29 cellular contexts compared by ENCODE assay signal in the genomic region with DNA sequence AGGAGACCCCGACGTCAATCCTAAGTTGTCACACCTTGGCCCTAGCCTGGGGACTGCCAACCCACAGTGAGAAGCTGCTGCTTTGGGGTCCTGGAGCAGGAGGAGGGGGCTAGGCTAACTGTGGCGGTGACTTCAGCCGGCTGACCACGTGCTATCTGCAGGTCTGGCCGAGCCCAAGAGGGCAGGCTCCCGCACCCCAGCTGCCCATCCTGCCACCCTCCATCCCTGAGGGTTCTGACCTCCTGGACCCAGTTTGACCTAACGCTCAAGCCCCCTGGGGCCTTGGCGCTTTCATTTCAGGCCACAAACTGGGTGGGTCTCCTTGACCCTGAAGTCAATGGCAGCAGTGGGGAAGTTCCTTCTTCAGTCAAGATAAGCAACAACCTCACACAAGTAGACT. TPM values are rescaled to one million over a fixed set of nuclear protein-coding genes. Genes with fewer than 3 reads are reported as not detected.
DNase-seq lines count a peak whose midpoint lies in the region; ATAC-seq, FAIRE-seq and TF ChIP-seq lines count a peak whose summit lies in the region.
"Had no signal": no experiment of that assay in that cellular context is flagged by ENCODE, and none has a peak within 500 bp of the region (broad histone marks: within the 10 kb centered on the region; RNA-seq: fewer than 3 reads in every experiment).

No MANE protein-coding gene starts in this region.

- TF ChIP-seq EP300 in HepG2 (IDR thresholded peaks at IDR 0.05; ENCODE audit: low read depth in 2 of 2, low read length in 2 of 2) (no peak), HepG2 (CRISPR knock-in tag; IDR thresholded peaks at IDR 0.05; ENCODE audit: borderline replicate concordance) (no peak), neural cell (conservative IDR thresholded peaks at IDR 0.05; ENCODE audit: poor library complexity, severe bottlenecking) (no peak)

- no peak for DNase-seq in HepG2 (ENCODE audit: low spot score)
- DNase-seq in right lobe of liver: no peak
- no peak for DNase-seq in WERI-Rb-1
- DNase-seq in stimulated activated naive CD4-positive, alpha-beta T cell (lab: John Stamatoyannopoulos, UW): no peak
- no peak for DNase-seq in activated gamma-delta T cell (lab: John Stamatoyannopoulos, UW)
- DNase-seq in GF-D8 (lab: John Stamatoyannopoulos, UW): no peak
- DNase-seq: activated CD4-positive, alpha-beta T cell treated with anti-CD3 and anti-CD28 coated beads, Interleukin-2, amount 50 U/mL, for 4 hours; activated CD8-positive, alpha-beta memory T cell treated with anti-CD3 and anti-CD28 coated beads, Interleukin-2, amount 10 ng/mL, durations not matched to agents 7 days and 5 days; activated naive CD4-positive, alpha-beta T cell treated with anti-CD3 and anti-CD28 coated beads for 36 hours; activated T-cell treated with anti-CD3 and anti-CD28 coated beads, Interleukin-2, amount 50 U/mL, for 72 hours; amniotic stem cell; brain microvascular endothelial cell; cerebellar nuclear complex; esophagus squamous epithelium; foreskin keratinocyte; HCEC 1CT; heart left ventricle; kidney; MV-4-11; naive B cell; NCI-H1436 treated with DMSO at 0.1 percent for 48 hours; NCI-H446 treated with DMSO at 0.1 percent for 48 hours; RPMI8226; stimulated activated CD4-positive, alpha-beta T cell treated with anti-CD3 and anti-CD28 coated beads, Interleukin-2, amount 100 ng/mL, for 24 hours; testis; uterus had no signal

- no peak overlapping the region for H3K4me2 ChIP-seq in HepG2 (ENCODE audit: low read depth, low read length)
- no peak overlapping the region for H3K4me2 ChIP-seq in neural cell (ENCODE audit: low read length)

- TF ChIP-seq RAD21 in HepG2 (CRISPR knock-in tag; IDR thresholded peaks at IDR 0.05): no peak
- TF ChIP-seq RAD21 in neural cell (conservative IDR thresholded peaks at IDR 0.05): no peak

- POLR2A ChIA-PET in HepG2 (lab: Yijun Ruan, JAX): interaction anchor here (5.2 kb wide), 1 partner anchor 16 kb away, joined by 20 read pairs; no protein-coding TSS in a partner anchor

- TF ChIP-seq CTCF in HepG2 (CRISPR knock-in tag; IDR thresholded peaks at IDR 0.05): no peak
- TF ChIP-seq CTCF in right lobe of liver (IDR thresholded peaks at IDR 0.05): no peak
- TF ChIP-seq CTCF in WERI-Rb-1 (IDR thresholded peaks at IDR 0.05; ENCODE audit: low read depth, low read length): no peak
- TF ChIP-seq CTCF in neural cell (IDR thresholded peaks at IDR 0.05; ENCODE audit: poor library complexity, severe bottlenecking): no peak

- no peak for FAIRE-seq in HepG2 (lab: Jason Lieb, UNC)
- FAIRE-seq: kidney had no signal

- intact Hi-C loops in HepG2 (cut with micrococcal nuclease; ENCODE audit: unreplicated experiment): no loop called here
- intact Hi-C loops in right lobe of liver (cut with DNase I): no loop called here

- H4K20me1 ChIP-seq in HepG2 (ENCODE audit: insufficient read depth, low read length) (no peaks in the 10 kb centered on the region), neural cell (ENCODE audit: insufficient read depth) (no peaks in the 10 kb centered on the region)

- no peaks in the 10 kb centered on the region for H3K9me2 ChIP-seq in neural cell (ENCODE audit: insufficient read depth, low read length)

- no peaks in the 10 kb centered on the region; a peak in 2 of 5 replicates for H3K27me3 ChIP-seq in HepG2 (ENCODE audit: control insufficient read depth in 1 of 2, insufficient read depth in 2 of 2, low read length in 2 of 2)
- H3K27me3 ChIP-seq in right lobe of liver: no peaks in the 10 kb centered on the region
- no peaks in the 10 kb centered on the region for H3K27me3 ChIP-seq in WERI-Rb-1 (ENCODE audit: insufficient read depth, low read depth, severe bottlenecking)
- H3K27me3 ChIP-seq in neural cell (ENCODE audit: insufficient read depth, low read depth, low read length): no peaks in the 10 kb centered on the region
- H3K27me3 ChIP-seq: testis, uterus had no signal

- BruUV-seq in HepG2 (replicated peaks; lab: Mats Ljungman, UMichigan): no TSS peak

- no peak for ATAC-seq in HepG2
- no peak for ATAC-seq in right lobe of liver
- no peak for ATAC-seq in GM21528 (IDR thresholded peaks at IDR 0.05; ENCODE audit: low FRiP score, unreplicated experiment)
- ATAC-seq: activated CD8-positive, alpha-beta memory T cell treated with anti-CD3 and anti-CD28 coated beads, Interleukin-2, amount 10 ng/mL, durations not matched to agents 7 days and 5 days; activated T-cell treated with anti-CD3 and anti-CD28 coated beads, Interleukin-2, amount 50 U/mL, for 72 hours; foreskin keratinocyte; heart left ventricle had no signal

- H2AFZ ChIP-seq in HepG2 (ENCODE audit: low read length): no peak overlapping the region
- no peak overlapping the region for H2AFZ ChIP-seq in neural cell (ENCODE audit: low read depth, low read length)

- WGBS in HepG2 (ENCODE audit: low lambda C conversion rate): 81% methylated on average over 4 of the region's 9 CpGs
- no CpG with 5 or more reads among the region's 9 CpGs for WGBS in right lobe of liver (ENCODE audit: insufficient coverage, low coverage, low lambda C conversion rate, missing lambda C conversion rate)

- H3K79me2 ChIP-seq in HepG2 (ENCODE audit: insufficient read depth, low read length) (no peaks in the 10 kb centered on the region), neural cell (replicated peaks; ENCODE audit: insufficient read depth, low read length) (peaks cover 7% of the 10 kb centered on the region)

- H3K9ac ChIP-seq in HepG2 (ENCODE audit: insufficient read depth, low read depth, low read length) (no peak overlapping the region), neural cell (ENCODE audit: low read length) (no peak overlapping the region)

- H3K36me3 ChIP-seq in HepG2 (replicated peaks in 1 of 2; ENCODE audit: control insufficient read depth in 1 of 2, insufficient read depth in 2 of 2, low read length in 2 of 2): no peaks in the 10 kb centered on the region
- H3K36me3 ChIP-seq in right lobe of liver: no peaks in the 10 kb centered on the region
- peaks cover 20% of the 10 kb centered on the region for H3K36me3 ChIP-seq in WERI-Rb-1
- H3K36me3 ChIP-seq in neural cell (ENCODE audit: insufficient read depth, low read length): no peaks in the 10 kb centered on the region
- H3K36me3 ChIP-seq: brain microvascular endothelial cell, esophagus squamous epithelium, heart left ventricle, SJSA1, uterus had no signal

- H3K4me1 ChIP-seq in HepG2 (ENCODE audit: insufficient read depth, low read length) (peaks cover 38% of the 10 kb centered on the region), right lobe of liver (peaks cover 0 to 4% (median 0%) of the 10 kb centered on the region in 4 donors)
- H3K4me1 ChIP-seq: foreskin keratinocyte had no signal

- H3F3A ChIP-seq in neural cell (ENCODE audit: insufficient read depth, low read length, poor library complexity, severe bottlenecking): no peaks in the 10 kb centered on the region

- no peak overlapping the region for H3K27ac ChIP-seq in HepG2 (ENCODE audit: extremely low read length, insufficient read depth, low read length)
- H3K27ac ChIP-seq in right lobe of liver: no peak overlapping the region
- peak overlapping the region; percentile 15; the same call in 1 of the 2 replicates for H3K27ac ChIP-seq in WERI-Rb-1
- no peak overlapping the region for H3K27ac ChIP-seq in neural cell (ENCODE audit: low read length)
- H3K27ac ChIP-seq: brain microvascular endothelial cell, esophagus squamous epithelium, foreskin keratinocyte, heart left ventricle, SJSA1, testis, uterus had no signal

- H3K4me3 ChIP-seq in HepG2 (replicated peaks in 1 of 3; ENCODE audit: insufficient read depth in 1 of 3, low read depth in 2 of 3, low read length in 3 of 3) (no peak overlapping the region), right lobe of liver (no peak overlapping the region), WERI-Rb-1 (ENCODE audit: low read depth, low read length) (peak overlapping the region; percentile 79; the same call in 1 of the 2 replicates), neural cell (ENCODE audit: low read length) (peak overlapping the region; percentile 71)
- H3K4me3 ChIP-seq: esophagus squamous epithelium, heart left ventricle, SJSA1, testis, uterus had no signal

- in situ Hi-C loops in HepG2 (cut with HindIII; ENCODE audit: extremely low pct_ligation_motif_present, low pct_unique_long_range_greater_than_20kb): no loop called here

- TF ChIP-seq POLR2A in HepG2 (IDR thresholded peaks at IDR 0.05; ENCODE audit: insufficient read depth in 1 of 2, low read depth in 2 of 2, low read length in 2 of 2): no peak
- TF ChIP-seq POLR2A in right lobe of liver (IDR thresholded peaks at IDR 0.05): no peak

- no peaks in the 10 kb centered on the region for H3K9me3 ChIP-seq in HepG2 (ENCODE audit: low read length)
- no peaks in the 10 kb centered on the region for H3K9me3 ChIP-seq in right lobe of liver
- no peaks in the 10 kb centered on the region for H3K9me3 ChIP-seq in WERI-Rb-1 (ENCODE audit: severe bottlenecking)
- no peaks in the 10 kb centered on the region for H3K9me3 ChIP-seq in neural cell (ENCODE audit: low read length)
- H3K9me3 ChIP-seq: esophagus squamous epithelium, heart left ventricle, testis, uterus had no signal

- CTCF ChIA-PET in HepG2 (lab: Yijun Ruan, JAX; ENCODE audit: low intra/inter-chr PET ratio, low total read pairs): no interaction called here

RNA-seq across cellular contexts. Expression of a gene that starts 2.4 kb away (rescaled TPM):
- total RNA-seq in HepG2 (2016; rRNA removed; fragmentation: Illumina TruSeq; extraction: Trizol) (59.0 and 82.8 TPM in 2 replicates), right lobe of liver (1 to 10 TPM; 1.7 to 8.3 (median 3.8) TPM)
- total RNA-seq in HepG2 (2016; cell fraction: cytosol; rRNA removed; fragmentation: Illumina TruSeq; extraction: Trizol; ENCODE audit: low read depth): 147 and 163 TPM in 2 replicates
- total RNA-seq in HepG2 (2016; cell fraction: insoluble cytoplasmic fraction; rRNA removed; fragmentation: Illumina TruSeq; extraction: Trizol): 53.8 and 85.2 TPM in 2 replicates
- total RNA-seq in HepG2 (2016; cell fraction: membrane; rRNA removed; fragmentation: Illumina TruSeq; extraction: Trizol): 185 and 209 TPM in 2 replicates
- total RNA-seq in HepG2 (2016; cell fraction: nucleus; rRNA removed; fragmentation: Illumina TruSeq; extraction: Trizol): 38.9 and 45.1 TPM in 2 replicates
- polyA plus RNA-seq in HepG2 (2011; rRNA removed) (19.5 and 25.3 TPM in 2 replicates), neural cell (236 and 237 TPM in 2 replicates)
- polyA plus RNA-seq in HepG2 (2011; cell fraction: cytosol; rRNA removed): 16.3 and 30.2 TPM in 2 replicates
- 53.7 and 55.3 TPM in 2 replicates for polyA plus RNA-seq in HepG2 (2011; cell fraction: nucleus; rRNA removed)
- 15.6 and 22.1 TPM in 2 replicates for polyA plus RNA-seq in HepG2 (2012)
- polyA plus RNA-seq in HepG2 (2016; cell fraction: cytosol; fragmentation: Illumina TruSeq; extraction: Trizol; ENCODE audit: low read depth): 142 and 160 TPM in 2 replicates
- 56.0 and 58.7 TPM in 2 replicates for polyA plus RNA-seq in HepG2 (2016; cell fraction: insoluble cytoplasmic fraction; fragmentation: Illumina TruSeq; extraction: Trizol; ENCODE audit: low read depth)
- 144 and 147 TPM in 2 replicates for polyA plus RNA-seq in HepG2 (2016; cell fraction: membrane; fragmentation: Illumina TruSeq; extraction: Trizol; ENCODE audit: low read depth)
- polyA plus RNA-seq in HepG2 (2016; cell fraction: nucleus; fragmentation: Illumina TruSeq; extraction: Trizol; ENCODE audit: insufficient read depth, low read depth): 73.3 and 84.5 TPM in 2 replicates
- polyA minus RNA-seq in HepG2 (2011; rRNA and poly(A)+ RNA removed; ENCODE audit: low replicate concordance): 0.30 and 12.1 TPM in 2 replicates
- polyA minus RNA-seq in HepG2 (2011; cell fraction: cytosol; rRNA and poly(A)+ RNA removed): 10.4 and 11.7 TPM in 2 replicates
- 3.1 and 4.4 TPM in 2 replicates for polyA minus RNA-seq in HepG2 (2011; cell fraction: nucleus; rRNA and poly(A)+ RNA removed)
- polyA minus RNA-seq in neural cell: 38.5 and 55.3 TPM in 2 replicates

RNA-seq across cellular contexts. Expression of a gene that starts 33.9 kb away (rescaled TPM):
- 28.8 and 33.1 TPM in 2 replicates for total RNA-seq in HepG2 (2016; rRNA removed; fragmentation: Illumina TruSeq; extraction: Trizol)
- total RNA-seq in HepG2 (2016; cell fraction: cytosol; rRNA removed; fragmentation: Illumina TruSeq; extraction: Trizol; ENCODE audit: low read depth): 48.9 and 49.3 TPM in 2 replicates
- total RNA-seq in HepG2 (2016; cell fraction: insoluble cytoplasmic fraction; rRNA removed; fragmentation: Illumina TruSeq; extraction: Trizol): 29.4 and 32.7 TPM in 2 replicates
- 27.7 and 27.8 TPM in 2 replicates for total RNA-seq in HepG2 (2016; cell fraction: membrane; rRNA removed; fragmentation: Illumina TruSeq; extraction: Trizol)
- 36.5 and 38.3 TPM in 2 replicates for total RNA-seq in HepG2 (2016; cell fraction: nucleus; rRNA removed; fragmentation: Illumina TruSeq; extraction: Trizol)
- polyA plus RNA-seq in HepG2 (2011; rRNA removed): 29.6 and 31.7 TPM in 2 replicates
- polyA plus RNA-seq in HepG2 (2011; cell fraction: cytosol; rRNA removed): 18.8 and 19.7 TPM in 2 replicates
- polyA plus RNA-seq in HepG2 (2011; cell fraction: nucleus; rRNA removed): 88.3 TPM in 2 replicates
- polyA plus RNA-seq in HepG2 (2012): 20.7 and 25.1 TPM in 2 replicates
- 19.8 and 22.9 TPM in 2 replicates for polyA plus RNA-seq in HepG2 (2016; cell fraction: cytosol; fragmentation: Illumina TruSeq; extraction: Trizol; ENCODE audit: low read depth)
- polyA plus RNA-seq in HepG2 (2016; cell fraction: insoluble cytoplasmic fraction; fragmentation: Illumina TruSeq; extraction: Trizol; ENCODE audit: low read depth): 37.7 and 40.4 TPM in 2 replicates
- 21.8 and 23.4 TPM in 2 replicates for polyA plus RNA-seq in HepG2 (2016; cell fraction: membrane; fragmentation: Illumina TruSeq; extraction: Trizol; ENCODE audit: low read depth)
- 90.6 and 92.2 TPM in 2 replicates for polyA plus RNA-seq in HepG2 (2016; cell fraction: nucleus; fragmentation: Illumina TruSeq; extraction: Trizol; ENCODE audit: insufficient read depth, low read depth)
- 19.4 and 31.8 TPM in 2 replicates for polyA minus RNA-seq in HepG2 (2011; rRNA and poly(A)+ RNA removed; ENCODE audit: low replicate concordance)
- polyA minus RNA-seq in HepG2 (2011; cell fraction: cytosol; rRNA and poly(A)+ RNA removed): 6.0 and 7.4 TPM in 2 replicates
- 50.5 and 52.7 TPM in 2 replicates for polyA minus RNA-seq in HepG2 (2011; cell fraction: nucleus; rRNA and poly(A)+ RNA removed)
- total RNA-seq in right lobe of liver: 10 to 100 TPM in 5 of 6 experiments, 1 to 10 TPM in 1; 9.8 to 24.3 (median 16.8) TPM
- 78.5 and 82.6 TPM in 2 replicates for polyA plus RNA-seq in neural cell
- polyA minus RNA-seq in neural cell: 35.8 and 38.2 TPM in 2 replicates

RNA-seq across cellular contexts. Expression of a gene that starts 51.0 kb away (rescaled TPM):
- 6.8 and 9.4 TPM in 2 replicates for total RNA-seq in HepG2 (2016; rRNA removed; fragmentation: Illumina TruSeq; extraction: Trizol)
- 21.5 and 22.6 TPM in 2 replicates for total RNA-seq in HepG2 (2016; cell fraction: cytosol; rRNA removed; fragmentation: Illumina TruSeq; extraction: Trizol; ENCODE audit: low read depth)
- total RNA-seq in HepG2 (2016; cell fraction: insoluble cytoplasmic fraction; rRNA removed; fragmentation: Illumina TruSeq; extraction: Trizol): 5.4 and 8.6 TPM in 2 replicates
- total RNA-seq in HepG2 (2016; cell fraction: membrane; rRNA removed; fragmentation: Illumina TruSeq; extraction: Trizol): 9.6 TPM in 2 replicates
- total RNA-seq in HepG2 (2016; cell fraction: nucleus; rRNA removed; fragmentation: Illumina TruSeq; extraction: Trizol): 9.6 and 11.5 TPM in 2 replicates
- polyA plus RNA-seq in HepG2 (2011; rRNA removed): 5.1 TPM in 2 replicates
- polyA plus RNA-seq in HepG2 (2011; cell fraction: cytosol; rRNA removed): 2.3 and 2.9 TPM in 2 replicates
- polyA plus RNA-seq in HepG2 (2011; cell fraction: nucleus; rRNA removed): 12.7 and 15.5 TPM in 2 replicates
- 7.2 and 7.6 TPM in 2 replicates for polyA plus RNA-seq in HepG2 (2012)
- polyA plus RNA-seq in HepG2 (2016; cell fraction: cytosol; fragmentation: Illumina TruSeq; extraction: Trizol; ENCODE audit: low read depth): 0.31 and 0.44 TPM in 2 replicates
- polyA plus RNA-seq in HepG2 (2016; cell fraction: insoluble cytoplasmic fraction; fragmentation: Illumina TruSeq; extraction: Trizol; ENCODE audit: low read depth): 5.0 and 6.1 TPM in 2 replicates
- 1.3 and 1.5 TPM in 2 replicates for polyA plus RNA-seq in HepG2 (2016; cell fraction: membrane; fragmentation: Illumina TruSeq; extraction: Trizol; ENCODE audit: low read depth)
- 18.1 and 18.4 TPM in 2 replicates for polyA plus RNA-seq in HepG2 (2016; cell fraction: nucleus; fragmentation: Illumina TruSeq; extraction: Trizol; ENCODE audit: insufficient read depth, low read depth)
- polyA minus RNA-seq in HepG2 (2011; rRNA and poly(A)+ RNA removed; ENCODE audit: low replicate concordance): 8.0 and 20.0 TPM in 2 replicates
- 6.6 and 9.5 TPM in 2 replicates for polyA minus RNA-seq in HepG2 (2011; cell fraction: cytosol; rRNA and poly(A)+ RNA removed)
- 40.7 and 48.7 TPM in 2 replicates for polyA minus RNA-seq in HepG2 (2011; cell fraction: nucleus; rRNA and poly(A)+ RNA removed)
- total RNA-seq in right lobe of liver: 10 to 100 TPM in 1 of 6 experiments, 1 to 10 TPM in 5; 4.5 to 12.5 (median 6.1) TPM
- 2.6 and 3.2 TPM in 2 replicates for polyA plus RNA-seq in neural cell
- 10.2 and 11.9 TPM in 2 replicates for polyA minus RNA-seq in neural cell

Comparison
In these comparisons a context has a peak if more than half of its experiments do, and no peak if none do; other contexts are left out.
1. RNA of a gene that starts 2.4 kb away (total RNA-seq): 38.9 to 209 TPM in HepG2; 1.7 to 8.3 TPM in right lobe of liver; every median in the first group is over 4 times any median in the second.
2. H3K4me3 ChIP-seq: peak in WERI-Rb-1 (single experiment) and neural cell (single experiment); none in HepG2 (0 of 3) and right lobe of liver (0 of 3).